ENCODE assay signal across 8 cellular contexts in genomic region chr9:98193336-98193944, GRCh38. TPM values are rescaled to one million over a fixed set of nuclear protein-coding genes. Genes with fewer than 3 reads are reported as not detected.
DNase-seq lines count a peak whose midpoint lies in the region; ATAC-seq, FAIRE-seq and TF ChIP-seq lines count a peak whose summit lies in the region.

No MANE protein-coding gene starts in this region.

- H4K20me1 ChIP-seq in mammary epithelial cell (ENCODE audit: insufficient read depth, low read length), result no peaks in the 10 kb centered on the region

- H3K4me1 ChIP-seq in A549 (peaks cover 11% of the 10 kb centered on the region; the same call in 2 of the 3 replicates), mammary epithelial cell (ENCODE audit: insufficient read depth, low read length) (peaks cover 13% of the 10 kb centered on the region), mucosa of stomach (ENCODE audit: control insufficient read depth, insufficient read depth, low read length) (peaks cover 14% of the 10 kb centered on the region)

- H2AFZ ChIP-seq in mammary epithelial cell (ENCODE audit: low read depth, low read length), result peak overlapping the region; percentile 87

- DNase-seq in A549 (ENCODE audit: low read depth in 1 of 2, low spot score in 1 of 2) (no peak), mammary epithelial cell (no peak)
- DNase-seq in activated CD4-positive, CD25-positive, alpha-beta regulatory T cell (lab: John Stamatoyannopoulos, UW), result no peak

- ATAC-seq in A549 (no peak; a peak in 1 of 6 replicates), HG03342 (IDR thresholded peaks at IDR 0.05; ENCODE audit: unreplicated experiment) (peak; percentile 6), GM21786 (IDR thresholded peaks at IDR 0.05; ENCODE audit: unreplicated experiment) (no peak), GM21526 (IDR thresholded peaks at IDR 0.05; ENCODE audit: low FRiP score, unreplicated experiment) (no peak), HG03280 (IDR thresholded peaks at IDR 0.05; ENCODE audit: unreplicated experiment) (no peak)

- H3K9me3 ChIP-seq in A549, result no peaks in the 10 kb centered on the region
- H3K9me3 ChIP-seq in mammary epithelial cell (replicated peaks; ENCODE audit: insufficient read depth, low read length), result no peaks in the 10 kb centered on the region
- H3K9me3 ChIP-seq in mucosa of stomach (ENCODE audit: control insufficient read depth, low read length), result no peaks in the 10 kb centered on the region

- H3K4me3 ChIP-seq in A549 (peak overlapping the region; percentile 74), mammary epithelial cell (replicated peaks in 1 of 3; ENCODE audit: insufficient read depth in 1 of 3, low read depth in 2 of 3, low read length in 3 of 3) (peak overlapping the region; percentile 34 to 85 (median 70)), mucosa of stomach (ENCODE audit: low read length) (peak overlapping the region; percentile 16)

- BruUV-seq in mammary epithelial cell (replicated peaks; lab: Mats Ljungman, UMichigan), result no TSS peak

- H3K4me2 ChIP-seq in A549 (peak overlapping the region; percentile 83), mammary epithelial cell (ENCODE audit: insufficient read depth, low read depth, low read length) (peak overlapping the region; percentile 92)

- H3K27ac ChIP-seq in A549 (peak overlapping the region; percentile 73 to 87; a peak in 5 of 6 replicates), mammary epithelial cell (ENCODE audit: insufficient read depth, low read depth, low read length) (peak overlapping the region; percentile 41)

- peaks cover 7% of the 10 kb centered on the region for H3K79me2 ChIP-seq in mammary epithelial cell (ENCODE audit: insufficient read depth, low read length)

- TF ChIP-seq CTCF in A549 (IDR thresholded peaks at IDR 0.05), result no peak
- TF ChIP-seq CTCF in mammary epithelial cell (conservative IDR thresholded peaks at IDR 0.05 in 1 of 2, IDR thresholded peaks at IDR 0.05 in 1 of 2; ENCODE audit: extremely low read depth in 1 of 2, insufficient read depth in 1 of 2, low read depth in 1 of 2, low read length in 2 of 2), result no peak

- 62% methylated on average over 8 of the region's 8 CpGs for WGBS in A549 (ENCODE audit: missing lambda C conversion rate)
- WGBS in mammary epithelial cell (ENCODE audit: low coverage, missing lambda C conversion rate), result 77% methylated on average over 8 of the region's 8 CpGs

- TF ChIP-seq RAD21 in A549 (conservative IDR thresholded peaks at IDR 0.05 in 1 of 2, IDR thresholded peaks at IDR 0.05 in 1 of 2), result no peak

- H3K27me3 ChIP-seq in mammary epithelial cell (ENCODE audit: insufficient read depth, low read length) (no peaks in the 10 kb centered on the region), mucosa of stomach (ENCODE audit: control insufficient read depth, insufficient read depth, low read length) (no peaks in the 10 kb centered on the region)

- dilution Hi-C loops in mammary epithelial cell (cut with HindIII; ENCODE audit: low sequenced_read_pairs), result no loop called here

- POLR2A ChIA-PET in A549 (lab: Yijun Ruan, JAX), result interaction anchor here (0.6 to 1.0 kb wide), 2 partner anchors 65 to 137 kb away, joined by 5 to 7 read pairs; partner anchors contain the start of gene NANS

- intact Hi-C loops in mammary epithelial cell (cut with micrococcal nuclease), result loop anchor here (1.0 to 5.0 kb wide), 8 partner anchors 12 to 270 kb away; partner anchors contain the start of genes NANS and TBC1D2

- TF ChIP-seq POLR2A in A549 (IDR thresholded peaks at IDR 0.05; ENCODE audit: low read length), result no peak

- peak overlapping the region; percentile 38 for H3K9ac ChIP-seq in mammary epithelial cell (ENCODE audit: insufficient read depth, low read length)
- H3K9ac ChIP-seq in mucosa of stomach (ENCODE audit: low read length), result peak overlapping the region; percentile 72

- no peak for TF ChIP-seq EP300 in A549 (IDR thresholded peaks at IDR 0.05)

- in situ Hi-C loops in mammary epithelial cell (cut with MboI; ENCODE audit: low sequenced_read_pairs in 2 of 2), result no loop called here

- CTCF ChIA-PET in A549 (lab: Yijun Ruan, JAX), result interaction anchor here (0.6 to 5.4 kb wide), 16 partner anchors 9 to 581 kb away, joined by 3 to 45 read pairs (median 4); partner anchors contain the start of gene TBC1D2
- CTCF ChIA-PET in mammary epithelial cell (lab: Charles Lee; ENCODE audit: low non-redundant PET), result no interaction called here

- H3K36me3 ChIP-seq in mammary epithelial cell (ENCODE audit: insufficient read depth, low read length) (peaks cover 2% of the 10 kb centered on the region), mucosa of stomach (ENCODE audit: control insufficient read depth, insufficient read depth, low read length) (no peaks in the 10 kb centered on the region)

- FAIRE-seq in A549 (lab: Jason Lieb, UNC), result no peak

TF ChIP-seq in A549, 52 proteins besides CTCF, POLR2A, EP300 and RAD21:
- TF ChIP-seq, protein P1, sequence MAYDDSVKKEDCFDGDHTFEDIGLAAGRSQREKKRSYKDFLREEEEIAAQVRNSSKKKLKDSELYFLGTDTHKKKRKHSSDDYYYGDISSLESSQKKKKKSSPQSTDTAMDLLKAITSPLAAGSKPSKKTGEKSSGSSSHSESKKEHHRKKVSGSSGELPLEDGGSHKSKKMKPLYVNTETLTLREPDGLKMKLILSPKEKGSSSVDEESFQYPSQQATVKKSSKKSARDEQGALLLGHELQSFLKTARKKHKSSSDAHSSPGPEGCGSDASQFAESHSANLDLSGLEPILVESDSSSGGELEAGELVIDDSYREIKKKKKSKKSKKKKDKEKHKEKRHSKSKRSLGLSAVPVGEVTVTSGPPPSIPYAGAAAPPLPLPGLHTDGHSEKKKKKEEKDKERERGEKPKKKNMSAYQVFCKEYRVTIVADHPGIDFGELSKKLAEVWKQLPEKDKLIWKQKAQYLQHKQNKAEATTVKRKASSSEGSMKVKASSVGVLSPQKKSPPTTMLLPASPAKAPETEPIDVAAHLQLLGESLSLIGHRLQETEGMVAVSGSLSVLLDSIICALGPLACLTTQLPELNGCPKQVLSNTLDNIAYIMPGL (CRISPR knock-in tag; IDR thresholded peaks at IDR 0.05; ENCODE audit: borderline replicate concordance), result no peak
- no peak for TF ChIP-seq HEYL (CRISPR knock-in tag; IDR thresholded peaks at IDR 0.05)
- TF ChIP-seq CHD4 (IDR thresholded peaks at IDR 0.05; ENCODE audit: borderline replicate concordance), result no peak
- no peak for TF ChIP-seq RCOR1 (IDR thresholded peaks at IDR 0.05; ENCODE audit: low read depth, low read length)
- no peak for TF ChIP-seq PHF8 (IDR thresholded peaks at IDR 0.05; ENCODE audit: borderline replicate concordance, low read depth)
- TF ChIP-seq HDAC2 (IDR thresholded peaks at IDR 0.05), result no peak
- TF ChIP-seq KDM1A (IDR thresholded peaks at IDR 0.05; ENCODE audit: low read depth), result no peak
- no peak for TF ChIP-seq ZC3H11A (IDR thresholded peaks at IDR 0.05)
- no peak for TF ChIP-seq ZSCAN20 (CRISPR knock-in tag; IDR thresholded peaks at IDR 0.05)
- TF ChIP-seq NPAS2 (CRISPR knock-in tag; IDR thresholded peaks at IDR 0.05; ENCODE audit: borderline replicate concordance), result no peak
- no peak for TF ChIP-seq EHMT2 (IDR thresholded peaks at IDR 0.05; ENCODE audit: low read depth)

RNA-seq across cellular contexts. Expression of gene CORO2A, which starts 1.0 kb away (rescaled TPM):
- polyA plus RNA-seq in A549 (2011; rRNA removed) (2.0 and 3.1 TPM in 2 replicates), A549 (2017; fragmentation: RNase III; extraction: RNeasy Plus Mini Kit Qiagen cat#74134 plus additional on column Dnase treatment) (0.42 to 0.50 TPM (median 0.49 TPM) in 3 replicates), mammary epithelial cell (17.4 TPM)
- 0.42 and 0.53 TPM in 2 replicates for polyA plus RNA-seq in A549 (2012; cell fraction: cytosol; rRNA removed)
- 0.29 and 0.31 TPM in 2 replicates for polyA plus RNA-seq in A549 (2012; cell fraction: nucleus; rRNA removed)
- 2.4 and 4.8 TPM in 2 replicates for polyA minus RNA-seq in A549 (2011; rRNA and poly(A)+ RNA removed)
- total RNA-seq in mammary epithelial cell, result 10 to 100 TPM in 1 of 2 donors, 1 to 10 TPM in 1; 9.7 to 19.7 TPM
- 18.8 TPM for polyA minus RNA-seq in mammary epithelial cell

Comparison
In these comparisons a context has a peak if more than half of its experiments do, and no peak if none do; other contexts are left out.
1. H3K4me3 ChIP-seq: peak in every context shown above with its lines; median percentile 74 in A549; 70 in mammary epithelial cell; 16 in mucosa of stomach.